28 cellular contexts compared by ENCODE assay signal in the genomic region with DNA sequence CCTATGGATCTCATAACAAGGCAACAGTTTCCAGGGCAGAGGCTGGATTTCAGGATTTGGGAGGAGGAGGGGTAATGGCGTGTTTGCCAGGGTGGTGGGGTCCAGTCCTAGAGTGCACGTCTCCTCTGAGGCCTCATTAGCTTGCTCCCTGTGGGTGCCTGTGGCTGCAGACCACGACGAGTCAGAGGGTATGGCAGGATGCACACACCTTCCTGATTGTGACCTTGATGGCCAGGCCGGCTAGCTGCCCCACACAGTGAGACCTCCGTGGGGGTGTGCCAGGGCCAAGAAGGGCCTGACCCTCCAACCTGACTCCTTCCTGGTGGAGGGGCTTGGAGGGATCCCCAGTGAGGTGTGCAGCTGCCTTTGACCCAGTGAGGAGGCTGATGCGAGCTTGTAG. TPM values are rescaled to one million over a fixed set of nuclear protein-coding genes. Genes with fewer than 3 reads are reported as not detected.
DNase-seq lines count a peak whose midpoint lies in the region; ATAC-seq and TF ChIP-seq lines count a peak whose summit lies in the region.
"Had no signal": no experiment of that assay in that cellular context is flagged by ENCODE, and none has a peak within 500 bp of the region (broad histone marks: within the 10 kb centered on the region; RNA-seq: fewer than 3 reads in every experiment).

No MANE protein-coding gene starts in this region.

- no peak for TF ChIP-seq CTCF in RWPE2 (IDR thresholded peaks at IDR 0.05; ENCODE audit: poor library complexity, severe bottlenecking)

- no peaks in the 10 kb centered on the region for H3K4me1 ChIP-seq in RWPE2 (ENCODE audit: insufficient read depth, poor library complexity, severe bottlenecking)

- no peaks in the 10 kb centered on the region for H3K36me3 Mint-ChIP-seq in activated CD4-positive, alpha-beta memory T cell treated with anti-CD3 and anti-CD28 coated beads for 36 hours

- intact Hi-C loops in activated CD4-positive, alpha-beta memory T cell treated with anti-CD3 and anti-CD28 coated beads for 36 hours (cut with micrococcal nuclease), result no loop called here

- no peaks in the 10 kb centered on the region for H3K9me3 Mint-ChIP-seq in activated CD4-positive, alpha-beta memory T cell treated with anti-CD3 and anti-CD28 coated beads for 36 hours
- H3K9me3 Mint-ChIP-seq: CD4-positive, alpha-beta T cell had no signal

- no peak overlapping the region for H3K4me3 Mint-ChIP-seq in activated CD4-positive, alpha-beta memory T cell treated with anti-CD3 and anti-CD28 coated beads for 36 hours
- H3K4me3 Mint-ChIP-seq: CD4-positive, alpha-beta T cell had no signal

- H3K9me3 ChIP-seq in RWPE2 (ENCODE audit: severe bottlenecking), result no peaks in the 10 kb centered on the region
- H3K9me3 ChIP-seq: BLaER1 treated with 17β-estradiol and CSF1 and Interleukin-3, amounts not matched to agents 10 nM and 100 nM; SJCRH30 had no signal

- 0 out of 3 replicates have a peak, but pooled peaks have one; percentile 30 for ATAC-seq in RWPE2 (ENCODE audit: low read depth)
- ATAC-seq: K562, PC-3, Right ventricle myocardium inferior, SK-N-SH treated with all-trans-retinoic acid at 6 μM for 48 hours had no signal

- in situ Hi-C loops in Caki2 (cut with HindIII; ENCODE audit: low pct_unique_long_range_greater_than_20kb, low sequenced_read_pairs), result no loop called here

- peaks cover 32% of the 10 kb centered on the region for H3K27me3 ChIP-seq in RWPE2 (ENCODE audit: insufficient read depth, poor library complexity, severe bottlenecking)

- H3K4me1 Mint-ChIP-seq in activated CD4-positive, alpha-beta memory T cell treated with anti-CD3 and anti-CD28 coated beads for 36 hours (ENCODE audit: low read depth), result peaks cover 6% of the 10 kb centered on the region

- no peak overlapping the region for H3K4me3 ChIP-seq in RWPE2 (ENCODE audit: severe bottlenecking)
- H3K4me3 ChIP-seq: BLaER1 treated with 17β-estradiol and CSF1 and Interleukin-3, amounts not matched to agents 10 nM and 100 nM; K562; SJCRH30 had no signal

- CTCF ChIA-PET in activated CD4-positive, alpha-beta memory T cell treated with anti-CD3 and anti-CD28 coated beads for 36 hours (lab: Charles Lee), result interaction anchor here (1.3 kb wide), 1 partner anchor 13 kb away, joined by 5 read pairs; no protein-coding TSS in a partner anchor

- POLR2A ChIA-PET in activated CD4-positive, alpha-beta memory T cell treated with anti-CD3 and anti-CD28 coated beads for 36 hours (lab: Charles Lee), result interaction anchor here (0.7 kb wide), 1 partner anchor 57 kb away, joined by 3 read pairs; no protein-coding TSS in a partner anchor

- no peaks in the 10 kb centered on the region for H3K36me3 ChIP-seq in RWPE2 (ENCODE audit: low read depth)
- H3K36me3 ChIP-seq: BLaER1 treated with 17β-estradiol and CSF1 and Interleukin-3, amounts not matched to agents 10 nM and 100 nM; SJCRH30 had no signal

- no peak overlapping the region for H3K27ac ChIP-seq in RWPE2 (ENCODE audit: poor library complexity, severe bottlenecking)
- H3K27ac ChIP-seq: BLaER1 treated with 17β-estradiol and CSF1 and Interleukin-3, amounts not matched to agents 10 nM and 100 nM; SJCRH30 had no signal

- DNase-seq in Caki2 (ENCODE audit: low read depth) (peak; percentile 17), RWPE2 (ENCODE audit: low spot score) (no peak), left kidney (ENCODE audit: low read depth, low spot score) (peak; percentile 45), renal cortical epithelial cell (ENCODE audit: low read depth) (peak; percentile 5), NCI-H1417 (lab: John Stamatoyannopoulos, UW) (no peak)
- DNase-seq in activated CD4-positive, alpha-beta memory T cell treated with anti-CD3 and anti-CD28 coated beads for 36 hours, result no peak
- DNase-seq in activated CD8-positive, alpha-beta memory T cell treated with anti-CD3 and anti-CD28 coated beads, Interleukin-2, amount 50 U/mL, for 48 hours, result no peak
- DNase-seq: AML-193; CD4-positive, alpha-beta T cell; DMS53; Kasumi-1; NCI-H1092 treated with DMSO at 0.1 percent for 48 hours; NCI-H1436 treated with DMSO at 0.1 percent for 48 hours; NCI-H187 treated with DMSO at 0.1 percent for 48 hours; NCI-H2171 treated with DMSO at 0.1 percent for 48 hours; NCI-H524; NCI-H748 treated with DMSO at 0.1 percent for 48 hours; PC-3; SJCRH30 had no signal

- peaks cover 20% of the 10 kb centered on the region for H3K27me3 Mint-ChIP-seq in activated CD4-positive, alpha-beta memory T cell treated with anti-CD3 and anti-CD28 coated beads for 36 hours

- no peak overlapping the region for H3K27ac Mint-ChIP-seq in activated CD4-positive, alpha-beta memory T cell treated with anti-CD3 and anti-CD28 coated beads for 36 hours
- H3K27ac Mint-ChIP-seq: CD4-positive, alpha-beta T cell had no signal

RNA-seq across cellular contexts. Expression of a gene that starts 4.0 kb away (rescaled TPM):
- total RNA-seq in Caki2 (2014; rRNA removed; shearing (Covaris generic); ENCODE audit: low replicate concordance), result 2.4 and 2.9 TPM in 2 replicates
- total RNA-seq in renal cortical epithelial cell, result under 0.01 and 16.1 TPM in 2 replicates
- not detected for total RNA-seq in activated CD4-positive, alpha-beta memory T cell treated with anti-CD3 and anti-CD28 coated beads for 36 hours
- total RNA-seq: CD4-positive, alpha-beta T cell; Daoy; G401; HT-29; K562; M059J; PC-3; SJCRH30 had no signal

RNA-seq across cellular contexts. Expression of a gene that starts 19.9 kb away (rescaled TPM):
- not detected in 2 replicates for total RNA-seq in Caki2 (2014; rRNA removed; shearing (Covaris generic); ENCODE audit: low replicate concordance)
- 0.05 TPM in 1 of 2 replicates, not detected in the other for total RNA-seq in renal cortical epithelial cell
- not detected for total RNA-seq in activated CD4-positive, alpha-beta memory T cell treated with anti-CD3 and anti-CD28 coated beads for 36 hours
- total RNA-seq: CD4-positive, alpha-beta T cell; Daoy; G401; H4; M059J; PC-3; SJCRH30 had no signal

RNA-seq across cellular contexts. Expression of a gene that starts 25.1 kb away (rescaled TPM):
- total RNA-seq in Caki2 (2014; rRNA removed; shearing (Covaris generic); ENCODE audit: low replicate concordance), result 44.6 and 44.8 TPM in 2 replicates
- total RNA-seq in renal cortical epithelial cell, result 33.5 and 44.5 TPM in 2 replicates
- total RNA-seq in activated CD4-positive, alpha-beta memory T cell treated with anti-CD3 and anti-CD28 coated beads for 36 hours, result 10 to 100 TPM; 66.6 to 70.8 TPM

Comparison
In these comparisons a context has a peak if more than half of its experiments do, and no peak if none do; other contexts are left out.
1. DNase-seq: peak in Caki2 (single experiment), left kidney (single experiment) and renal cortical epithelial cell (single experiment); none in RWPE2 (single experiment), activated CD4-positive, alpha-beta memory T cell treated with anti-CD3 and anti-CD28 coated beads for 36 hours (single experiment), NCI-H1417 (0 of 3) and activated CD8-positive, alpha-beta memory T cell treated with anti-CD3 and anti-CD28 coated beads, Interleukin-2, amount 50 U/mL, for 48 hours (single experiment).